Comparison of ENCODE assay signal across 7 cellular contexts in genomic region chr10:128322106-128322505, GRCh38.
"Had no signal": no experiment of that assay in that cellular context is flagged by ENCODE, and none has a peak within 500 bp of the region (broad histone marks: within the 10 kb centered on the region; RNA-seq: fewer than 3 reads in every experiment).

No MANE protein-coding gene starts in this region.

- DNase-seq: H9, HCEC 1CT, KG1 had no signal

- H3K4me3 ChIP-seq: GM23338 had no signal

- ATAC-seq: GM23338 had no signal

- H3K4me2 ChIP-seq: GM23338 had no signal

- FAIRE-seq: H1, H54, HTR-8/SVneo had no signal
